1 cellular context compared by ENCODE assay signal in the genomic region with DNA sequence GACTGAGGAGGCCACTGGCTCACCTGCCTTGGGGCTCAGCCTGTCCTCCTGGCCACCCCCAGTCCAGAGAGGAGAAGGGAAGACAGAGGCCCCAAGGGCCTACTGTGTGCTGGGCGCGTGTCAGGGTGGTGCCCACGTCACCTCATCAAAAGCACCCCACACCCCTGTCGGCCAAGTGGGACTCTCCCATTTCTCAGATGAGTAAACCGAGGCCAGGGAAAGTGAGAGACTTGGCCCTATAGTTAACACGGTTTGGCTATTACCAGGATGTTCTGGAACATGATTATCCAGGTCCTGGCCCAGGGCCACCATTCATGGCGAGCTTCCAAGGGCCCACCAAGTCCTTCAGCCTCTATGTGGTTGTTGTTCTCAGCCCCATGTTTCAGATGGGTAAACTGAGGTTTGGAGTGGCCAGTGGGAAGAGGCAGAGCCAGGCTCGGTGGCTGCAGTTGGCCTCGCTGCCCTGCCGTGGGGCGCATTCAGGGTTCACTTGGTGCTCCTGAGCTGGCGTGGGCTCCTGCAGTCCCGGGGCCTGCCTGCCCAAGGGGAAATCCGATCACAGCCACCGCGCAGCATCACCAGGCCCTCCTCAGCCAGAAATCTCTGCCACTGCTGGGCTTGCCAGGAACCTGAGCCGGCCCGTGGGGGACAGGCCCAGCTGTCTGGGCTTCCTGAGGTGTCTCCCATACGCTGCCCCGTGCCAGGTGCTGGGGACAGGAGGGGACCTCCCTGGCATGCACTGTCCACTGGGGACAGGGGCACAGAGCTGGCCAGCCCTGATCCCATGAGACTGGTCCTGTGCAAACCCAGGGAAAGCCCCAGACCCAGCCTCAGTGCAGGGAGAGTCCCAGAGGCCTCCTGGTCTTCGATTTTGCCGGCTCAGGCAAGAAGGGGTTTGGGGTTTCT.
TF ChIP-seq lines count a peak whose summit lies in the region.

No MANE protein-coding gene starts in this region.

TF ChIP-seq in HepG2, 621 proteins besides CTCF, POLR2A, EP300 and RAD21:
- no peak for TF ChIP-seq ZBTB38 (CRISPR knock-in tag; IDR thresholded peaks at IDR 0.05)
- no peak for TF ChIP-seq ZNF282 (IDR thresholded peaks at IDR 0.05; ENCODE audit: partially characterized antibody)
- TF ChIP-seq ZNF10 (CRISPR knock-in tag; IDR thresholded peaks at IDR 0.05; ENCODE audit: borderline replicate concordance, low read depth): no peak
- TF ChIP-seq ZFY (CRISPR knock-in tag; IDR thresholded peaks at IDR 0.05): no peak
- TF ChIP-seq, protein P1, sequence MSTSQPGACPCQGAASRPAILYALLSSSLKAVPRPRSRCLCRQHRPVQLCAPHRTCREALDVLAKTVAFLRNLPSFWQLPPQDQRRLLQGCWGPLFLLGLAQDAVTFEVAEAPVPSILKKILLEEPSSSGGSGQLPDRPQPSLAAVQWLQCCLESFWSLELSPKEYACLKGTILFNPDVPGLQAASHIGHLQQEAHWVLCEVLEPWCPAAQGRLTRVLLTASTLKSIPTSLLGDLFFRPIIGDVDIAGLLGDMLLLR (CRISPR knock-in tag; IDR thresholded peaks at IDR 0.05): no peak
- peak; percentile 83 for TF ChIP-seq ZNF629 (CRISPR knock-in tag; conservative IDR thresholded peaks at IDR 0.05)
- no peak for TF ChIP-seq ESRRA (CRISPR knock-in tag; IDR thresholded peaks at IDR 0.05; ENCODE audit: low read depth)
- TF ChIP-seq ZMYM3 (CRISPR knock-in tag; IDR thresholded peaks at IDR 0.05): peak; percentile 21; the same call in 1 of the 2 replicates
- no peak for TF ChIP-seq NFE2L1 (CRISPR knock-in tag; IDR thresholded peaks at IDR 0.05; ENCODE audit: borderline replicate concordance)
- TF ChIP-seq SYNCRIP (IDR thresholded peaks at IDR 0.05; ENCODE audit: insufficient read depth, low read depth, low read length): no peak
- TF ChIP-seq, protein P2, sequence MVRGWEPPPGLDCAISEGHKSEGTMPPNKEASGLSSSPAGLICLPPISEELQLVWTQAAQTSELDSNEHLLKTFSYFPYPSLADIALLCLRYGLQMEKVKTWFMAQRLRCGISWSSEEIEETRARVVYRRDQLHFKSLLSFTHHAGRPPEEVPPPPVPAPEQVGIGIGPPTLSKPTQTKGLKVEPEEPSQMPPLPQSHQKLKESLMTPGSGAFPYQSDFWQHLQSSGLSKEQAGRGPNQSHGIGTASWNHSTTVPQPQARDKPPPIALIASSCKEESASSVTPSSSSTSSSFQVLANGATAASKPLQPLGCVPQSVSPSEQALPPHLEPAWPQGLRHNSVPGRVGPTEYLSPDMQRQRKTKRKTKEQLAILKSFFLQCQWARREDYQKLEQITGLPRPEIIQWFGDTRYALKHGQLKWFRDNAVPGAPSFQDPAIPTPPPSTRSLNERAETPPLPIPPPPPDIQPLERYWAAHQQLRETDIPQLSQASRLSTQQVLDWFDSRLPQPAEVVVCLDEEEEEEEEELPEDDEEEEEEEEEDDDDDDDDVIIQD (CRISPR knock-in tag; IDR thresholded peaks at IDR 0.05; ENCODE audit: low read depth): no peak
- TF ChIP-seq RBAK (CRISPR knock-in tag; IDR thresholded peaks at IDR 0.05): no peak
